In genomic region chr12:69510176-69510827, GRCh38 we compare ENCODE assay signal across 17 cellular contexts. TPM values are rescaled to one million over a fixed set of nuclear protein-coding genes. Genes with fewer than 3 reads are reported as not detected.
DNase-seq lines count a peak whose midpoint lies in the region; ATAC-seq, FAIRE-seq and TF ChIP-seq lines count a peak whose summit lies in the region.
"Had no signal": no experiment of that assay in that cellular context is flagged by ENCODE, and none has a peak within 500 bp of the region (broad histone marks: within the 10 kb centered on the region; RNA-seq: fewer than 3 reads in every experiment).

No MANE protein-coding gene starts in this region.

- H3K9me3 ChIP-seq in cardiac muscle cell (ENCODE audit: low read depth) (no peaks in the 10 kb centered on the region), heart left ventricle (no peaks in the 10 kb centered on the region)

- no peak for TF ChIP-seq CTCF in cardiac muscle cell (IDR thresholded peaks at IDR 0.05; ENCODE audit: low read depth, low read length)
- TF ChIP-seq CTCF in heart left ventricle (IDR thresholded peaks at IDR 0.05), result no peak

- H3K36me3 ChIP-seq in cardiac muscle cell (no peaks in the 10 kb centered on the region), heart left ventricle (no peaks in the 10 kb centered on the region), urinary bladder (ENCODE audit: insufficient read depth) (no peaks in the 10 kb centered on the region)

- WGBS in heart left ventricle, 4 donors, result 37 to 45% (median 41%) methylated on average over 5 of the region's 5 CpGs
- WGBS in urinary bladder, result 59% methylated on average over 5 of the region's 5 CpGs

- no peak for TF ChIP-seq POLR2A in heart left ventricle (IDR thresholded peaks at IDR 0.05)

- ATAC-seq in heart left ventricle, result no peak
- ATAC-seq: T-cell had no signal

- peak; percentile 33 for FAIRE-seq in endometrium (lab: Jason Lieb, UNC)

- intact Hi-C loops in heart left ventricle (cut with DNase I), result no loop called here

- H3K4me1 ChIP-seq in cardiac muscle cell (ENCODE audit: low read depth) (peaks cover 63% of the 10 kb centered on the region), heart left ventricle (peaks cover 0 to 96% (median 57%) of the 10 kb centered on the region in 12 donors), urinary bladder (ENCODE audit: insufficient read depth) (peaks cover 2% of the 10 kb centered on the region)

- peak overlapping the region; percentile 13 for H3K27ac ChIP-seq in cardiac muscle cell
- H3K27ac ChIP-seq in heart left ventricle, result peak overlapping the region in 2 of 12 donors; percentile 5 to 33
- peak overlapping the region; percentile 18 for H3K27ac ChIP-seq in urinary bladder (ENCODE audit: low read depth)

- no peaks in the 10 kb centered on the region for H3K27me3 ChIP-seq in cardiac muscle cell
- H3K27me3 ChIP-seq in heart left ventricle, result no peaks in the 10 kb centered on the region

- H3K4me3 ChIP-seq in cardiac muscle cell (no peak overlapping the region), heart left ventricle (no peak overlapping the region), urinary bladder (ENCODE audit: low read depth, low read length) (no peak overlapping the region)

- DNase-seq in cardiac muscle cell (ENCODE audit: low read depth in 1 of 2, low spot score in 1 of 2) (peak in 1 of 2 donors; percentile 26), heart left ventricle (no peak), NCI-H2196 treated with DMSO at 0.1 percent for 48 hours (lab: John Stamatoyannopoulos, UW; ENCODE audit: unreplicated experiment) (peak; percentile 23), SKM-1 (lab: John Stamatoyannopoulos, UW; ENCODE audit: unreplicated experiment) (no peak), epidermal melanocyte (ENCODE audit: insufficient read length, low spot score) (no peak)
- DNase-seq in activated CD4-positive, alpha-beta T cell treated with anti-CD3 and anti-CD28 coated beads for 48 hours, result no peak
- DNase-seq: ACHN; activated naive CD4-positive, alpha-beta T cell treated with Interleukin-2 at 50 U/mL for 16 hours; activated T-cell treated with anti-CD3 and anti-CD28 coated beads for 4 hours; CD4-positive, alpha-beta memory T cell; GM23248; hypothalamus; MM.1S; nephron progenitor cell; T-cell had no signal

RNA-seq across cellular contexts. Expression of gene FRS2, which starts 40.1 kb away (rescaled TPM):
- total RNA-seq in cardiac muscle cell (43.2 and 46.3 TPM in 2 replicates), heart left ventricle (10 to 100 TPM; 14.8 to 33.9 (median 21.4) TPM), urinary bladder (95.2 TPM)
- polyA plus RNA-seq in cardiac muscle cell (15.9 and 21.6 TPM in 2 replicates), heart left ventricle (10 to 100 TPM in 1 of 2 donors, 1 to 10 TPM in 1; 2.6 to 10.6 TPM), urinary bladder (18.3 TPM)
